8 cellular contexts compared by ENCODE assay signal in genomic region chrX:46759645-46759974, GRCh38. TPM values are rescaled to one million over a fixed set of nuclear protein-coding genes. Genes with fewer than 3 reads are reported as not detected.
DNase-seq lines count a peak whose midpoint lies in the region; ATAC-seq and TF ChIP-seq lines count a peak whose summit lies in the region.

No MANE protein-coding gene starts in this region.

- peaks cover 0 to 3% (median 0%) of the 10 kb centered on the region in 3 donors for H3K36me3 Mint-ChIP-seq in CD8-positive, alpha-beta memory T cell
- H3K36me3 Mint-ChIP-seq in MCF 10A (ENCODE audit: insufficient read depth, unreplicated experiment) (peaks cover 5% of the 10 kb centered on the region), natural killer cell (no peaks in the 10 kb centered on the region)

- ATAC-seq in natural killer cell (no peak), GM19035 (IDR thresholded peaks at IDR 0.05; ENCODE audit: unreplicated experiment) (no peak), esophagus mucosa (no peak)

- H3K36me3 ChIP-seq in CD8-positive, alpha-beta memory T cell (ENCODE audit: insufficient read depth, low read length): no peaks in the 10 kb centered on the region
- no peaks in the 10 kb centered on the region for H3K36me3 ChIP-seq in MM.1S (replicated peaks; ENCODE audit: insufficient read depth, low read length)

- peaks cover 15 to 20% of the 10 kb centered on the region in 2 donors for H3K27me3 Mint-ChIP-seq in CD8-positive, alpha-beta memory T cell
- no peaks in the 10 kb centered on the region for H3K27me3 Mint-ChIP-seq in MCF 10A (ENCODE audit: insufficient read depth, unreplicated experiment)
- H3K27me3 Mint-ChIP-seq in natural killer cell (ENCODE audit: low read depth in 2 of 2): peaks cover 4 to 29% of the 10 kb centered on the region in 2 donors

- intact Hi-C loops in MCF 10A (cut with micrococcal nuclease) (loop anchor here (1.0 to 5.0 kb wide), 5 partner anchors 33 to 334 kb away; no protein-coding TSS in a partner anchor), natural killer cell (cut with micrococcal nuclease) (loop anchor here (1.0 to 2.0 kb wide), 2 partner anchors 37 to 219 kb away; no protein-coding TSS in a partner anchor)

- H3K4me2 ChIP-seq in MM.1S (ENCODE audit: low read depth, low read length): peak overlapping the region; percentile 90

- no TSS peak for BruUV-seq in MCF 10A (replicated peaks; lab: Mats Ljungman, UMichigan)

- H2AFZ ChIP-seq in MM.1S (ENCODE audit: low read length): peak overlapping the region; percentile 87; the same call in 1 of the 2 replicates

- CTCF ChIA-PET in CD8-positive, alpha-beta memory T cell (lab: Charles Lee): interaction anchor here (0.8 to 1.1 kb wide), 2 partner anchors 33 to 218 kb away, joined by 3 read pairs; no protein-coding TSS in a partner anchor
- CTCF ChIA-PET in MCF 10A (lab: Yijun Ruan, JAX): interaction anchor here (0.6 to 2.9 kb wide), 11 partner anchors 10 to 1416 kb away, joined by 3 to 33 read pairs (median 4); no protein-coding TSS in a partner anchor

- peaks cover 11 to 23% (median 11%) of the 10 kb centered on the region in 3 donors for H3K4me1 Mint-ChIP-seq in CD8-positive, alpha-beta memory T cell
- H3K4me1 Mint-ChIP-seq in MCF 10A (ENCODE audit: insufficient read depth, unreplicated experiment) (no peaks in the 10 kb centered on the region), natural killer cell (peaks cover 6 to 7% of the 10 kb centered on the region in 2 donors)

- peaks cover 3% of the 10 kb centered on the region; the same call in 1 of the 2 replicates for H3F3A ChIP-seq in MM.1S (ENCODE audit: insufficient read depth, low read length)

- no peak for DNase-seq in CD8-positive, alpha-beta memory T cell
- DNase-seq in MM.1S (no peak), MCF 10A (ENCODE audit: unreplicated experiment) (no peak), natural killer cell (no peak), NCI-H510A (lab: John Stamatoyannopoulos, UW) (no peak), NCI-H187 treated with DMSO at 0.1 percent for 48 hours (lab: John Stamatoyannopoulos, UW) (no peak)

- H3K4me3 Mint-ChIP-seq in CD8-positive, alpha-beta memory T cell: peak overlapping the region; percentile 79 to 91 (median 84)
- H3K4me3 Mint-ChIP-seq in MCF 10A (ENCODE audit: unreplicated experiment) (peak overlapping the region; percentile 74), natural killer cell (peak overlapping the region; percentile 85)

- H3K27me3 ChIP-seq in CD8-positive, alpha-beta memory T cell (ENCODE audit: insufficient read depth, low read length, poor library complexity, severe bottlenecking): no peaks in the 10 kb centered on the region
- no peaks in the 10 kb centered on the region for H3K27me3 ChIP-seq in MM.1S (replicated peaks; ENCODE audit: insufficient read depth, low read length)

- no peaks in the 10 kb centered on the region for H3K9me2 ChIP-seq in MM.1S (replicated peaks; ENCODE audit: insufficient read depth, low read length)

- H4K20me1 ChIP-seq in MM.1S (ENCODE audit: insufficient read depth, low read length): no peaks in the 10 kb centered on the region

- H3K79me2 ChIP-seq in MM.1S (ENCODE audit: low read length): no peaks in the 10 kb centered on the region

- peaks cover 4% of the 10 kb centered on the region for H3K4me1 ChIP-seq in CD8-positive, alpha-beta memory T cell (ENCODE audit: insufficient read depth, low read length)
- H3K4me1 ChIP-seq in MM.1S (ENCODE audit: low read length): 0 out of 2 replicates have a peak, but pooled peaks cover 5% of the 10 kb centered on the region

- H3K4me3 ChIP-seq in CD8-positive, alpha-beta memory T cell (ENCODE audit: low read length): peak overlapping the region; percentile 17
- peak overlapping the region; percentile 60 for H3K4me3 ChIP-seq in MM.1S (ENCODE audit: low read length)

- H3K9me3 ChIP-seq in CD8-positive, alpha-beta memory T cell (ENCODE audit: low read length): no peaks in the 10 kb centered on the region
- no peaks in the 10 kb centered on the region for H3K9me3 ChIP-seq in MM.1S (replicated peaks; ENCODE audit: insufficient read depth, low read length)

- H3K9me3 Mint-ChIP-seq in CD8-positive, alpha-beta memory T cell: peaks cover 0 to 13% (median 0%) of the 10 kb centered on the region in 5 donors
- no peaks in the 10 kb centered on the region for H3K9me3 Mint-ChIP-seq in MCF 10A (ENCODE audit: unreplicated experiment)
- H3K9me3 Mint-ChIP-seq in natural killer cell: no peaks in the 10 kb centered on the region

- POLR2A ChIA-PET in CD8-positive, alpha-beta memory T cell (lab: Charles Lee): no interaction called here
- POLR2A ChIA-PET in MCF 10A (lab: Yijun Ruan, JAX): interaction anchor here (0.8 to 1.5 kb wide), 5 partner anchors 8 to 333 kb away, joined by 3 to 6 read pairs (median 4); no protein-coding TSS in a partner anchor

- no peak overlapping the region for H3K27ac ChIP-seq in CD8-positive, alpha-beta memory T cell (ENCODE audit: low read depth, low read length)
- H3K27ac ChIP-seq in MM.1S (ENCODE audit: low read length): no peak overlapping the region

- TF ChIP-seq CTCF in MM.1S (IDR thresholded peaks at IDR 0.05; ENCODE audit: low read length) (no peak), MCF 10A (IDR thresholded peaks at IDR 0.05; ENCODE audit: unreplicated experiment) (no peak), natural killer cell (IDR thresholded peaks at IDR 0.05) (no peak)

- peak overlapping the region in 4 of 8 donors; percentile 8 to 50 (median 40) for H3K27ac Mint-ChIP-seq in CD8-positive, alpha-beta memory T cell
- H3K27ac Mint-ChIP-seq in MCF 10A (ENCODE audit: low read depth, unreplicated experiment) (peak overlapping the region; percentile 14), natural killer cell (peak overlapping the region in 1 of 2 donors; percentile 45)

- H3K9ac ChIP-seq in MM.1S (ENCODE audit: low read length): peak overlapping the region; percentile 29; the same call in 1 of the 2 replicates

RNA-seq across cellular contexts. Expression of gene SLC9A7, which starts 0.7 kb away (rescaled TPM):
- total RNA-seq in CD8-positive, alpha-beta memory T cell: 10 to 100 TPM; 25.7 to 26.7 TPM
- 0.63 TPM for polyA plus RNA-seq in CD8-positive, alpha-beta memory T cell
- 28.3 and 29.3 TPM in 2 replicates for total RNA-seq in MCF 10A (2022)
- total RNA-seq in natural killer cell: 1 to 10 TPM in 1 of 3 donors, under 1 TPM in 2; 0.39 to 1.1 (median 0.75) TPM
- total RNA-seq in esophagus mucosa: 6.3 TPM
